Comparison of ENCODE assay signal across 8 cellular contexts in the genomic region with DNA sequence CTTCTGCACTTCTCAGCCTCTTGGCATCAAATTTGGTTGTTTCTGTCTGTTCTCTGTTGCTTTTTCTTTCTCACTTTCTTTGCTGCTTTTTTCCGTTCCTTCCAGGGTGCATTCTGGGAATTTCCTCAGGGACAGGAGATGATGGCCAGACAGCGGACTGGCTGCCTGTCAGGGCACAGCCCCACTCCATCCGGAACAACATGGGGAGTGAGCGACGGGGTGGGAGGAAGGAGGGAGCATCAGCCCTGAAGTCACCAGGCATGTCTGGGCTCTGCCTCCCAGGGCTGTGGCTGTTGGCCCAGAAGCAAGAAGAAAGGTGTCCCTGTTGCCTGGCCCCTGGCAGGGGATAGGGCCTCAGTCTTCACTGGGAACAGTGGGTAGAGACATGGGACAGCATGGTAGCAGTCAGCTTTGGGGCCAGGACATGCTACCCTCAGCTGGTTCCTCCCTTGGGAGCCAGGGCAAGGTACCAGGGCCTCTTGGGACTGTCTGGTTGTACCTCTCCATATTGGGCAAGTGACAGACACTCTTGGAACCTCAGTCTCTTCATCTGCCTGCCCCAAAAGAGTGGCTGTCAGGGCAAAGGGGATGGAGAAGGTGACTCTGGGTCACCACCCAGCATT. TPM values are rescaled to one million over a fixed set of nuclear protein-coding genes. Genes with fewer than 3 reads are reported as not detected.
DNase-seq lines count a peak whose midpoint lies in the region; ATAC-seq, FAIRE-seq and TF ChIP-seq lines count a peak whose summit lies in the region.
"Had no signal": no experiment of that assay in that cellular context is flagged by ENCODE, and none has a peak within 500 bp of the region (broad histone marks: within the 10 kb centered on the region; RNA-seq: fewer than 3 reads in every experiment).

No MANE protein-coding gene starts in this region.

- H3K27me3 Mint-ChIP-seq in astrocyte (ENCODE audit: low read depth, unreplicated experiment) = peaks cover 23% of the 10 kb centered on the region

- peaks cover 4% of the 10 kb centered on the region for H3K4me1 Mint-ChIP-seq in astrocyte (ENCODE audit: low read depth, unreplicated experiment)

- in situ Hi-C loops in IMR-90 (cut with MboI; ENCODE audit: low sequenced_read_pairs) = no loop called here

- BruUV-seq in IMR-90 (replicated peaks; lab: Mats Ljungman, UMichigan) = no TSS peak

- H3K4me2 ChIP-seq in IMR-90 (ENCODE audit: low read depth, low read length) = no peak overlapping the region
- peak overlapping the region; percentile 37 for H3K4me2 ChIP-seq in astrocyte (ENCODE audit: low read length)

- no peak for TF ChIP-seq RAD21 in IMR-90 (IDR thresholded peaks at IDR 0.05; ENCODE audit: low read length)

- peak overlapping the region in 1 of 2 experiments; percentile 84; a peak in 2 of 4 replicates for H4K8ac ChIP-seq in IMR-90 (ENCODE audit: low read depth in 2 of 2, low read length in 2 of 2)

- H3K27ac Mint-ChIP-seq in astrocyte (ENCODE audit: unreplicated experiment) = no peak overlapping the region

- no CpG with 5 or more reads among the region's 5 CpGs for WGBS in IMR-90 (ENCODE audit: extremely low coverage in 2 of 2, insufficient read length in 1 of 2), 2 experiments

- TF ChIP-seq CTCF in IMR-90 (conservative IDR thresholded peaks at IDR 0.05; ENCODE audit: low read depth, low read length) (no peak), astrocyte (IDR thresholded peaks at IDR 0.05; ENCODE audit: insufficient read depth, low read depth, low read length) (no peak), thoracic aorta (IDR thresholded peaks at IDR 0.05) (peak; percentile 22), mucosa of descending colon (IDR thresholded peaks at IDR 0.05) (no peak)

- no peak for DNase-seq in IMR-90
- no peak for DNase-seq in astrocyte (ENCODE audit: low read depth)
- DNase-seq in left ventricle myocardium superior = peak; percentile 67
- no peak for DNase-seq in thoracic aorta (ENCODE audit: low spot score)
- no peak for DNase-seq in NCI-H2029 treated with DMSO at 0.1 percent for 48 hours (lab: John Stamatoyannopoulos, UW)
- no peak for DNase-seq in OCI-M1 (lab: John Stamatoyannopoulos, UW)
- no peak for DNase-seq in mucosa of descending colon

- H3K79me2 ChIP-seq in astrocyte (ENCODE audit: insufficient read depth, low read length) = no peaks in the 10 kb centered on the region

- POLR2A ChIA-PET in IMR-90 (lab: Charles Lee; ENCODE audit: unreplicated experiment) = no interaction called here

- no peak overlapping the region for H3K14ac ChIP-seq in IMR-90 (replicated peaks; ENCODE audit: low read depth, low read length)

- H3K36me3 ChIP-seq in IMR-90 (ENCODE audit: control insufficient read depth, insufficient read depth, low read length) (no peaks in the 10 kb centered on the region), astrocyte (ENCODE audit: insufficient read depth, low read length) (no peaks in the 10 kb centered on the region), thoracic aorta (no peaks in the 10 kb centered on the region), mucosa of descending colon (ENCODE audit: low read depth) (no peaks in the 10 kb centered on the region)

- H2AFZ ChIP-seq in IMR-90 (replicated peaks; ENCODE audit: low read length, poor library complexity) (peak overlapping the region; percentile 89), astrocyte (ENCODE audit: low read depth, low read length) (peak overlapping the region; percentile 74)

- no peak overlapping the region for H2BK20ac ChIP-seq in IMR-90 (ENCODE audit: low read depth, low read length)

- H3K9me3 Mint-ChIP-seq in astrocyte (ENCODE audit: unreplicated experiment) = no peaks in the 10 kb centered on the region

- no peaks in the 10 kb centered on the region for H4K20me1 ChIP-seq in IMR-90 (ENCODE audit: insufficient read depth, low read length)
- no peaks in the 10 kb centered on the region for H4K20me1 ChIP-seq in astrocyte (ENCODE audit: insufficient read depth, low read length)

- H3K27ac ChIP-seq in IMR-90 (ENCODE audit: insufficient read depth, low read length) (no peak overlapping the region), astrocyte (ENCODE audit: low read depth, low read length) (no peak overlapping the region), thoracic aorta (peak overlapping the region; percentile 62 to 76)

- H3K9ac ChIP-seq in IMR-90 (ENCODE audit: low read depth, low read length) (no peak overlapping the region), astrocyte (ENCODE audit: low read length) (no peak overlapping the region)

- H3K9me1 ChIP-seq in IMR-90 (ENCODE audit: insufficient read depth, low read length) = 0 out of 2 replicates have a peak, but pooled peaks cover 2% of the 10 kb centered on the region

- dilution Hi-C loops in IMR-90 (cut with HindIII; ENCODE audit: low sequenced_read_pairs, unreplicated experiment) = no loop called here

- H3K36me3 Mint-ChIP-seq in astrocyte (ENCODE audit: low read depth, unreplicated experiment) = peaks cover 6% of the 10 kb centered on the region

- H2AK9ac ChIP-seq in IMR-90 (replicated peaks; ENCODE audit: low read depth, low read length, poor library complexity) = peak overlapping the region; percentile 38

- intact Hi-C loops in IMR-90 (cut with micrococcal nuclease) = loop anchor here (1.0 to 10.0 kb wide), 4 partner anchors 32 to 348 kb away; partner anchors contain the start of gene EIF2B2
- intact Hi-C loops in left ventricle myocardium superior (cut with micrococcal nuclease) = loop anchor here (10.0 kb wide), 2 partner anchors 68 to 128 kb away; no protein-coding TSS in a partner anchor
- intact Hi-C loops in mucosa of descending colon (cut with DNase I, micrococcal nuclease) = loop anchor here in 1 of 2 donors (5.0 kb wide), 1 partner anchor 141 kb away; no protein-coding TSS in a partner anchor

- H3K23ac ChIP-seq in IMR-90 (ENCODE audit: low read depth, low read length) = no peak overlapping the region

- H4K5ac ChIP-seq in IMR-90 (ENCODE audit: low read depth, low read length) = no peak overlapping the region

- no peak for FAIRE-seq in astrocyte (lab: Jason Lieb, UNC)

- no peak overlapping the region for H3K18ac ChIP-seq in IMR-90 (ENCODE audit: low read depth, low read length)

- H3K4ac ChIP-seq in IMR-90 (ENCODE audit: low read depth, low read length) = peak overlapping the region; percentile 39; the same call in 1 of the 2 replicates

- H3K56ac ChIP-seq in IMR-90 (ENCODE audit: extremely low read depth, insufficient read depth, low read length) = no peak overlapping the region

- no peak overlapping the region for H3K4me3 Mint-ChIP-seq in astrocyte (ENCODE audit: unreplicated experiment)

- peak overlapping the region; percentile 21; the same call in 1 of the 3 replicates for H2BK15ac ChIP-seq in IMR-90 (ENCODE audit: low read depth, low read length)

- TF ChIP-seq POLR2A in IMR-90 (IDR thresholded peaks at IDR 0.05; ENCODE audit: low read depth, low read length) = no peak

- H3K4me3 ChIP-seq in IMR-90 (ENCODE audit: insufficient read depth, low read depth, low read length) (no peak overlapping the region), astrocyte (ENCODE audit: insufficient read depth, low read depth, low read length) (no peak overlapping the region), thoracic aorta (peak overlapping the region; percentile 53), mucosa of descending colon (no peak overlapping the region)
- H3K4me3 ChIP-seq: lung had no signal

- H3K4me1 ChIP-seq in IMR-90 (ENCODE audit: control insufficient read depth, insufficient read depth, low read length) (peaks cover 13% of the 10 kb centered on the region), astrocyte (ENCODE audit: insufficient read depth, low read length) (peaks cover 6% of the 10 kb centered on the region), thoracic aorta (ENCODE audit: control insufficient read depth in 1 of 2, low read depth in 2 of 2) (peaks cover 17 to 27% of the 10 kb centered on the region in 2 donors), mucosa of descending colon (ENCODE audit: low read depth) (peaks cover 16% of the 10 kb centered on the region)

- no peak overlapping the region for H2BK120ac ChIP-seq in IMR-90 (ENCODE audit: low read depth, low read length)

- CTCF ChIA-PET in IMR-90 (lab: Yijun Ruan, JAX) = interaction anchor here (0.7 to 1.3 kb wide), 3 partner anchors 15 to 319 kb away, joined by 3 read pairs; no protein-coding TSS in a partner anchor

- no peak overlapping the region for H4K91ac ChIP-seq in IMR-90 (ENCODE audit: insufficient read depth, low read depth, low read length)

- no peak; the same call in 1 of the 2 replicates for ATAC-seq in IMR-90 (ENCODE audit: low read depth)
- peak; percentile 70 for ATAC-seq in left ventricle myocardium superior
- ATAC-seq in thoracic aorta (ENCODE audit: insufficient number of reproducible peaks, low FRiP score, low read depth) = no peak
- ATAC-seq in mucosa of descending colon = no peak

- peak overlapping the region; percentile 85 for H2AK5ac ChIP-seq in IMR-90 (ENCODE audit: low read depth, low read length)

- no peaks in the 10 kb centered on the region for H3K79me1 ChIP-seq in IMR-90 (ENCODE audit: low read depth in 1 of 2, low read length in 2 of 2)

- H3K27me3 ChIP-seq in IMR-90 (ENCODE audit: control insufficient read depth, insufficient read depth, low read length) (no peaks in the 10 kb centered on the region), astrocyte (ENCODE audit: insufficient read depth, low read length) (no peaks in the 10 kb centered on the region), thoracic aorta (replicated peaks; ENCODE audit: insufficient read depth) (no peaks in the 10 kb centered on the region)

- H3K9me3 ChIP-seq in IMR-90 (ENCODE audit: control insufficient read depth, insufficient read depth, low read length) (no peaks in the 10 kb centered on the region), astrocyte (ENCODE audit: insufficient read depth, low read depth, low read length) (no peaks in the 10 kb centered on the region), thoracic aorta (no peaks in the 10 kb centered on the region), mucosa of descending colon (no peaks in the 10 kb centered on the region)

- no peak overlapping the region for H2BK5ac ChIP-seq in IMR-90 (ENCODE audit: low read depth, low read length, poor library complexity, severe bottlenecking)

RNA-seq across cellular contexts. Expression of gene PGF, which starts 8.6 kb away (rescaled TPM):
- total RNA-seq in IMR-90 (2012; rRNA removed) (0.28 and 0.36 TPM in 2 replicates), astrocyte (2.5 and 3.5 TPM in 2 replicates), left ventricle myocardium superior (4.9 TPM), thoracic aorta (10 to 100 TPM; 34.4 to 75.3 TPM), mucosa of descending colon (1 to 10 TPM in 2 of 3 donors, under 1 TPM in 1; 0.96 to 3.1 (median 2.3) TPM)
- polyA plus RNA-seq in IMR-90 (2012; rRNA removed) = 0.39 and 0.42 TPM in 2 replicates
- 0.21 and 1.0 TPM in 2 replicates for polyA plus RNA-seq in IMR-90 (2012; cell fraction: cytosol; rRNA removed)
- polyA plus RNA-seq in IMR-90 (2012; cell fraction: nucleus; rRNA removed; ENCODE audit: low replicate concordance) = 0.28 and 0.52 TPM in 2 replicates

RNA-seq across cellular contexts. Expression of gene RPS6KL1, which starts 23.7 kb away (rescaled TPM):
- 0.72 and 1.1 TPM in 2 replicates for total RNA-seq in IMR-90 (2012; rRNA removed)
- polyA plus RNA-seq in IMR-90 (2012; rRNA removed) = 1.2 and 1.7 TPM in 2 replicates
- 0.44 and 0.67 TPM in 2 replicates for polyA plus RNA-seq in IMR-90 (2012; cell fraction: cytosol; rRNA removed)
- polyA plus RNA-seq in IMR-90 (2012; cell fraction: nucleus; rRNA removed; ENCODE audit: low replicate concordance) = 3.6 and 5.3 TPM in 2 replicates
- 0.70 and 1.7 TPM in 2 replicates for total RNA-seq in astrocyte
- total RNA-seq in left ventricle myocardium superior = 18.6 TPM
- 10 to 100 TPM in 1 of 2 donors, 1 to 10 TPM in 1; 9.4 to 17.6 TPM for total RNA-seq in thoracic aorta
- 10 to 100 TPM in 2 of 3 donors, 1 to 10 TPM in 1; 7.7 to 12.7 (median 11.5) TPM for total RNA-seq in mucosa of descending colon

RNA-seq across cellular contexts. Expression of gene EIF2B2, which starts 56.0 kb away (rescaled TPM):
- total RNA-seq in IMR-90 (2012; rRNA removed) = 69.4 and 70.1 TPM in 2 replicates
- 63.6 and 73.9 TPM in 2 replicates for polyA plus RNA-seq in IMR-90 (2012; rRNA removed)
- 54.6 and 57.1 TPM in 2 replicates for polyA plus RNA-seq in IMR-90 (2012; cell fraction: cytosol; rRNA removed)
- 33.1 and 55.7 TPM in 2 replicates for polyA plus RNA-seq in IMR-90 (2012; cell fraction: nucleus; rRNA removed; ENCODE audit: low replicate concordance)
- total RNA-seq in astrocyte = 37.7 TPM in 2 replicates
- total RNA-seq in left ventricle myocardium superior = 34.5 TPM
- 10 to 100 TPM; 32.7 to 39.8 TPM for total RNA-seq in thoracic aorta
- total RNA-seq in mucosa of descending colon = 10 to 100 TPM; 40.6 to 50.9 (median 46.3) TPM

Comparison
In these comparisons a context has a peak if more than half of its experiments do, and no peak if none do; other contexts are left out.
1. H3K27ac ChIP-seq: peak in thoracic aorta (2 of 2); none in IMR-90 (single experiment) and astrocyte (single experiment).